ENCODE assay signal across 16 cellular contexts in the genomic region with DNA sequence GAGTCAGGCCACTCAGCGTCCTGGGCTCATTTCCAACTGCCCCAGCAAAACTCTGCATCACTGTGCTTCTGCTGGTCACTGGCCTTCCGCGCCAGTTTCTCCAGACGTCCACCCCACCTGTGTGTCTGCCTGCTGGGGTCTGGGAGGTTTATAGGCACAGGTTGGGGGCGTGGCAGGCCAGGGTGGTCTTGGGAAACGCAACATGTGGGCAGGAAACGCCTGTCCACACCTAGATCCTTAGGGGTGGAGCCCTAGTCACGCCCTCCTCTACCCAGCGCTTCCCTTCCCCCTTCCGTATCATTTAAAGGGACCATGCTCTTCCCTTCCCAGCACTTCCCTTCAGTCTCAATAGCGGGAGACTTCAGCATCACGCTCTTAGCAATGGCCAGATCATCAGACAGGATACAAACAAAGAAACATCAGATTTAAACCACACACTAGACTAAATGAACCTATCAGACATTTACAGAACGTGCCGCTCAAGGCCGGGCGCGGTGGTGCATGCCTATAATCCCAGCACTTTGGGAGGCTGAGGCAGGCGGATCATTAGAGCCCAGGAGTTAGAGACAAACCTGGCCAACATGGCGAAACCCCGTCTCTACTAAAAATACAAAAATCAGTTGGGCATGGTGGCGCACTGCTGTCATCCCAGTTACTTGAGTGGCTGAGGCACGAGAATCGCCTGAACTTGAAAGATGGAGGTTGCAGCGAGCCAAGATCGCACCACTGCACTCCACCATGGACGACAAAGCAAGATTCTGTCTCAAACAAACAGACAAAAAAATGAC. TPM values are rescaled to one million over a fixed set of nuclear protein-coding genes. Genes with fewer than 3 reads are reported as not detected.
DNase-seq lines count a peak whose midpoint lies in the region; ATAC-seq and TF ChIP-seq lines count a peak whose summit lies in the region.
"Had no signal": no experiment of that assay in that cellular context is flagged by ENCODE, and none has a peak within 500 bp of the region (broad histone marks: within the 10 kb centered on the region; RNA-seq: fewer than 3 reads in every experiment).

No MANE protein-coding gene starts in this region.

- H2AFZ ChIP-seq in neuronal stem cell (ENCODE audit: low read length) = peak overlapping the region; percentile 41

- no peak overlapping the region for H3K18ac ChIP-seq in neuronal stem cell (ENCODE audit: low read length)

- peak overlapping the region; percentile 61 for H3K4me3 ChIP-seq in NT2/D1 (ENCODE audit: insufficient read length, low read depth)
- peak overlapping the region; percentile 23; the same call in 1 of the 2 replicates for H3K4me3 ChIP-seq in iPS DF 6.9 (ENCODE audit: low read length)
- H3K4me3 ChIP-seq in neuronal stem cell (ENCODE audit: low read length in 2 of 2) = peak overlapping the region in 1 of 2 donors; percentile 50
- no peak overlapping the region for H3K4me3 ChIP-seq in WERI-Rb-1 (ENCODE audit: low read depth, low read length)
- H3K4me3 ChIP-seq: adrenal gland, gastrocnemius medialis, Peyer's patch had no signal

- no peak overlapping the region for H2BK120ac ChIP-seq in neuronal stem cell (ENCODE audit: low read depth, low read length)

- H3K14ac ChIP-seq in neuronal stem cell (ENCODE audit: low read length) = no peak overlapping the region

- peak overlapping the region; percentile 47 for H3K23ac ChIP-seq in neuronal stem cell (ENCODE audit: low read depth, low read length, poor library complexity)

- no peak overlapping the region for H2AK5ac ChIP-seq in neuronal stem cell (ENCODE audit: low read depth, low read length)

- peak overlapping the region; percentile 74 for H3K9ac ChIP-seq in NT2/D1 (ENCODE audit: insufficient read length, low read depth)
- no peak overlapping the region for H3K9ac ChIP-seq in neuronal stem cell (ENCODE audit: low read depth, low read length, poor library complexity)

- H3K27ac ChIP-seq in iPS DF 6.9 (ENCODE audit: low read length) = no peak overlapping the region
- no peak overlapping the region for H3K27ac ChIP-seq in neuronal stem cell (replicated peaks; ENCODE audit: low read length)
- no peak overlapping the region for H3K27ac ChIP-seq in WERI-Rb-1
- H3K27ac ChIP-seq: adrenal gland, gastrocnemius medialis, Peyer's patch, VCaP had no signal

- H2BK15ac ChIP-seq in neuronal stem cell (ENCODE audit: low read length) = no peak overlapping the region

- no peak overlapping the region for H2BK5ac ChIP-seq in neuronal stem cell (ENCODE audit: low read length)

- TF ChIP-seq CTCF in WERI-Rb-1 (IDR thresholded peaks at IDR 0.05; ENCODE audit: low read depth, low read length) = no peak

- H3K4me2 ChIP-seq in neuronal stem cell (ENCODE audit: insufficient read depth, low read length, poor library complexity, severe bottlenecking) = peak overlapping the region; percentile 36

- H3K27me3 ChIP-seq in NT2/D1 (ENCODE audit: insufficient read depth, insufficient read length) = no peaks in the 10 kb centered on the region
- H3K27me3 ChIP-seq in iPS DF 6.9 (ENCODE audit: control insufficient read depth, insufficient read depth, low read length) = no peaks in the 10 kb centered on the region
- H3K27me3 ChIP-seq in neuronal stem cell (ENCODE audit: control insufficient read depth in 3 of 3, insufficient read depth in 3 of 3, low read depth in 1 of 3, low read length in 3 of 3) = peaks cover 0 to 9% (median 2%) of the 10 kb centered on the region in 3 experiments
- peaks cover 5% of the 10 kb centered on the region for H3K27me3 ChIP-seq in WERI-Rb-1 (ENCODE audit: insufficient read depth, low read depth, severe bottlenecking)
- H3K27me3 ChIP-seq: adrenal gland, Peyer's patch had no signal

- peak; percentile 56 for DNase-seq in ELF-1 (ENCODE audit: low read depth, low spot score)
- DNase-seq in NT2/D1 (ENCODE audit: low read depth, low spot score) = no peak
- peak; percentile 72 for DNase-seq in iPS DF 6.9 (ENCODE audit: low read depth, low spot score)
- no peak for DNase-seq in neuronal stem cell (ENCODE audit: low spot score)
- DNase-seq in NCI-H1092 (lab: John Stamatoyannopoulos, UW) = no peak
- DNase-seq in SHP77 treated with DMSO at 0.1 percent for 48 hours (lab: John Stamatoyannopoulos, UW) = no peak
- DNase-seq in WERI-Rb-1 = no peak
- DNase-seq: activated CD8-positive, alpha-beta T cell treated with anti-CD3 and anti-CD28 coated beads for 36 hours; DMS 273 treated with DMSO at 0.1 percent for 48 hours; gastrocnemius medialis; NCI-H524 treated with DMSO at 0.1 percent for 48 hours; Peyer's patch; stimulated activated CD4-positive, alpha-beta T cell treated with anti-CD3 and anti-CD28 coated beads, Interleukin-12 subunit alpha, Interleukin-12 subunit beta, amount 100 ng/mL, for 4 hours had no signal

- 0 out of 2 replicates have a peak, but pooled peaks cover 5% of the 10 kb centered on the region for H3K9me3 ChIP-seq in NT2/D1 (ENCODE audit: insufficient read depth, low read length)
- H3K9me3 ChIP-seq in iPS DF 6.9 (ENCODE audit: control insufficient read depth, insufficient read depth, low read length) = no peaks in the 10 kb centered on the region
- peaks cover 0 to 2% of the 10 kb centered on the region in 2 donors for H3K9me3 ChIP-seq in neuronal stem cell (replicated peaks in 1 of 2; ENCODE audit: control insufficient read depth in 2 of 2, insufficient read depth in 1 of 2, low read depth in 1 of 2, low read length in 2 of 2)
- H3K9me3 ChIP-seq in WERI-Rb-1 (ENCODE audit: severe bottlenecking) = no peaks in the 10 kb centered on the region
- H3K9me3 ChIP-seq: adrenal gland, Peyer's patch had no signal

- H2BK12ac ChIP-seq in neuronal stem cell (ENCODE audit: low read length) = no peak overlapping the region

- H4K8ac ChIP-seq in neuronal stem cell (ENCODE audit: low read depth, low read length) = no peak overlapping the region

- H3K79me1 ChIP-seq in neuronal stem cell (ENCODE audit: low read depth, low read length) = no peaks in the 10 kb centered on the region

- no peak overlapping the region for H3K4ac ChIP-seq in neuronal stem cell (ENCODE audit: low read length)

- ATAC-seq in HG03159 (IDR thresholded peaks at IDR 0.05; ENCODE audit: unreplicated experiment) = no peak
- ATAC-seq: activated CD8-positive, alpha-beta T cell treated with anti-CD3 and anti-CD28 coated beads for 36 hours; gastrocnemius medialis had no signal

- no CpG with 5 or more reads among the region's 26 CpGs for WGBS in iPS DF 6.9 (ENCODE audit: insufficient coverage, insufficient read length)
- no CpG with 5 or more reads among the region's 26 CpGs for WGBS in neuronal stem cell (ENCODE audit: extremely low coverage in 2 of 2, insufficient read length in 2 of 2, insufficient replicate concordance in 1 of 2), 2 donors

- no peak overlapping the region for H4K91ac ChIP-seq in neuronal stem cell (ENCODE audit: low read depth, low read length, poor library complexity)

- H3K36me3 ChIP-seq in NT2/D1 (ENCODE audit: insufficient read depth, insufficient read length, low read length) = no peaks in the 10 kb centered on the region
- no peaks in the 10 kb centered on the region for H3K36me3 ChIP-seq in iPS DF 6.9 (ENCODE audit: control insufficient read depth, insufficient read depth, low read length)
- H3K36me3 ChIP-seq in neuronal stem cell (replicated peaks in 1 of 2; ENCODE audit: control insufficient read depth in 2 of 2, insufficient read depth in 2 of 2, low read length in 2 of 2) = no peaks in the 10 kb centered on the region
- H3K36me3 ChIP-seq in WERI-Rb-1 = no peaks in the 10 kb centered on the region
- H3K36me3 ChIP-seq: adrenal gland, gastrocnemius medialis, Peyer's patch had no signal

- no peaks in the 10 kb centered on the region for H3K4me1 ChIP-seq in NT2/D1 (ENCODE audit: insufficient read depth, insufficient read length)
- no peaks in the 10 kb centered on the region for H3K4me1 ChIP-seq in iPS DF 6.9 (ENCODE audit: control insufficient read depth, insufficient read depth, low read length)
- no peaks in the 10 kb centered on the region for H3K4me1 ChIP-seq in neuronal stem cell (ENCODE audit: control insufficient read depth in 2 of 2, insufficient read depth in 1 of 2, low read depth in 1 of 2, low read length in 2 of 2)
- H3K4me1 ChIP-seq: adrenal gland, gastrocnemius medialis, Peyer's patch had no signal

RNA-seq across cellular contexts. Expression of gene BTNL9, which starts 11.8 kb away (rescaled TPM):
- 0.11 TPM for polyA plus RNA-seq in neuronal stem cell (2013, experiment 1 of 2)
- polyA plus RNA-seq in neuronal stem cell (2013, experiment 2 of 2) = 0.21 TPM

RNA-seq across cellular contexts. Expression of gene BTNL3, which starts 39.6 kb away (rescaled TPM):
- not detected for polyA plus RNA-seq in neuronal stem cell (2013, experiment 1 of 2)
- not detected for polyA plus RNA-seq in neuronal stem cell (2013, experiment 2 of 2)

Comparison
In these comparisons a context has a peak if more than half of its experiments do, and no peak if none do; other contexts are left out.
1. DNase-seq: peak in ELF-1 (single experiment) and iPS DF 6.9 (single experiment); none in NT2/D1 (single experiment), neuronal stem cell (single experiment), NCI-H1092 (single experiment), SHP77 treated with DMSO at 0.1 percent for 48 hours (single experiment) and WERI-Rb-1 (single experiment).